ENCODE assay signal across 9 cellular contexts in genomic region chr17:45311406-45311761, GRCh38. TPM values are rescaled to one million over a fixed set of nuclear protein-coding genes. Genes with fewer than 3 reads are reported as not detected.
DNase-seq lines count a peak whose midpoint lies in the region; TF ChIP-seq lines count a peak whose summit lies in the region.
"Had no signal": no experiment of that assay in that cellular context is flagged by ENCODE, and none has a peak within 500 bp of the region (broad histone marks: within the 10 kb centered on the region; RNA-seq: fewer than 3 reads in every experiment).

No MANE protein-coding gene starts in this region.

- TF ChIP-seq CTCF in OCI-LY7 (conservative IDR thresholded peaks at IDR 0.05; ENCODE audit: low read length) = peak; percentile 37

- intact Hi-C loops in OCI-LY7 (cut with micrococcal nuclease; ENCODE audit: unreplicated experiment) = no loop called here

- H3K9me3 ChIP-seq in OCI-LY7 (ENCODE audit: low read length) = no peaks in the 10 kb centered on the region
- H3K9me3 ChIP-seq in esophagus (ENCODE audit: control insufficient read depth in 2 of 2, insufficient read depth in 1 of 2, low read depth in 1 of 2, low read length in 1 of 2) = no peaks in the 10 kb centered on the region
- no peaks in the 10 kb centered on the region for H3K9me3 ChIP-seq in skeletal muscle tissue (ENCODE audit: control insufficient read depth in 3 of 3, low read length in 3 of 3)

- H3K27me3 ChIP-seq in esophagus (ENCODE audit: control insufficient read depth in 1 of 2, insufficient read depth in 2 of 2, low read length in 2 of 2) (no peaks in the 10 kb centered on the region), skeletal muscle tissue (ENCODE audit: control insufficient read depth in 3 of 3, insufficient read depth in 3 of 3, low read length in 3 of 3) (no peaks in the 10 kb centered on the region)

- BruUV-seq in OCI-LY7 (replicated peaks; lab: Mats Ljungman, UMichigan) = no TSS peak

- WGBS in esophagus, 2 donors = 45 to 61% methylated on average over 4 of the region's 4 CpGs

- peaks cover 34% of the 10 kb centered on the region for H3K36me3 ChIP-seq in OCI-LY7 (ENCODE audit: insufficient read depth, low read length)
- H3K36me3 ChIP-seq in esophagus (ENCODE audit: control insufficient read depth in 2 of 2, insufficient read depth in 2 of 2, low read length in 1 of 2) = peaks cover 0 to 3% of the 10 kb centered on the region in 2 donors
- peaks cover 0 to 2% (median 0%) of the 10 kb centered on the region in 3 donors for H3K36me3 ChIP-seq in skeletal muscle tissue (ENCODE audit: control insufficient read depth in 3 of 3, insufficient read depth in 3 of 3, low read length in 3 of 3)

- no peak overlapping the region for H2AFZ ChIP-seq in OCI-LY7 (ENCODE audit: low read length)

- H3K9ac ChIP-seq in skeletal muscle tissue (ENCODE audit: low read depth in 1 of 3, low read length in 3 of 3) = peak overlapping the region; percentile 83 to 92 (median 91)

- POLR2A ChIA-PET in OCI-LY7 (lab: Charles Lee) = interaction anchor here (0.6 to 2.6 kb wide), 3 partner anchors 9 to 629 kb away, joined by 3 to 34 read pairs (median 3); no protein-coding TSS in a partner anchor

- DNase-seq in OCI-LY7 (ENCODE audit: low spot score) (no peak), mesenteric fat pad (ENCODE audit: low spot score) (no peak), SW480 (ENCODE audit: low spot score) (no peak), SKM-1 (lab: John Stamatoyannopoulos, UW; ENCODE audit: unreplicated experiment) (no peak)
- no peak for DNase-seq in stimulated activated CD4-positive, alpha-beta T cell treated with anti-CD3 and anti-CD28 coated beads, Interleukin-4, amount 100 ng/mL, for 24 hours
- DNase-seq: NCI-H1048 had no signal

- CTCF ChIA-PET in OCI-LY7 (lab: Charles Lee; ENCODE audit: unreplicated experiment) = interaction anchor here (0.9 to 1.7 kb wide), 4 partner anchors 15 to 74 kb away, joined by 3 to 8 read pairs (median 4); no protein-coding TSS in a partner anchor

- peaks cover 90% of the 10 kb centered on the region for H3K79me2 ChIP-seq in OCI-LY7 (ENCODE audit: insufficient read depth, low read depth, low read length)

- H3K4me2 ChIP-seq in OCI-LY7 (ENCODE audit: low read length) = peak overlapping the region; percentile 95

- H3K4me1 ChIP-seq in OCI-LY7 (ENCODE audit: insufficient read depth, low read length, poor library complexity, severe bottlenecking) = peaks cover 69% of the 10 kb centered on the region
- H3K4me1 ChIP-seq in esophagus (ENCODE audit: control insufficient read depth in 2 of 2, insufficient read depth in 2 of 2, low read length in 1 of 2) = peaks cover 12 to 42% of the 10 kb centered on the region in 2 donors
- H3K4me1 ChIP-seq in skeletal muscle tissue (ENCODE audit: control insufficient read depth in 3 of 3, insufficient read depth in 3 of 3, low read length in 3 of 3) = peaks cover 85 to 89% (median 86%) of the 10 kb centered on the region in 3 donors

- H3K27ac ChIP-seq in OCI-LY7 (ENCODE audit: low read depth, low read length, poor library complexity, severe bottlenecking) = peak overlapping the region; percentile 87
- peak overlapping the region; percentile 94 to 98 for H3K27ac ChIP-seq in esophagus (ENCODE audit: low read depth in 2 of 2, low read length in 1 of 2)
- peak overlapping the region; percentile 88 for H3K27ac ChIP-seq in skeletal muscle tissue (ENCODE audit: low read depth, low read length)

- H4K20me1 ChIP-seq in OCI-LY7 (ENCODE audit: insufficient read depth, low read length) = peaks cover 5% of the 10 kb centered on the region; the same call in 1 of the 2 replicates

- H3K4me3 ChIP-seq in GM08714 (ENCODE audit: low read length) (peak overlapping the region; percentile 28; the same call in 1 of the 2 replicates), OCI-LY7 (ENCODE audit: low read depth, low read length, poor library complexity, severe bottlenecking) (peak overlapping the region; percentile 84), esophagus (ENCODE audit: low read depth in 1 of 2, low read length in 2 of 2) (peak overlapping the region in 1 of 2 donors; percentile 21), skeletal muscle tissue (ENCODE audit: low read length in 3 of 3) (peak overlapping the region; percentile 60 to 74 (median 70))

- no peaks in the 10 kb centered on the region for H3K9me2 ChIP-seq in OCI-LY7 (ENCODE audit: insufficient read depth, low read length)

RNA-seq across cellular contexts. Expression of gene MAP3K14, which starts 5.4 kb away (rescaled TPM):
- total RNA-seq in OCI-LY7 (2014; rRNA removed; shearing (Covaris generic)) = 7.1 and 12.3 TPM in 2 replicates
- total RNA-seq in OCI-LY7 (2022) (21.2 and 22.8 TPM in 2 replicates), skeletal muscle tissue (1.6 TPM), mesenteric fat pad (8.7 TPM)
- 1 to 10 TPM; 8.0 to 9.2 TPM for polyA plus RNA-seq in esophagus

RNA-seq across cellular contexts. Expression of gene SPATA32, which starts 49.5 kb away (rescaled TPM):
- total RNA-seq in OCI-LY7 (2014; rRNA removed; shearing (Covaris generic)) = 0.41 TPM in 1 of 2 replicates, not detected in the other
- total RNA-seq in OCI-LY7 (2022) (0.18 TPM in 1 of 2 replicates, not detected in the other), skeletal muscle tissue (not detected), mesenteric fat pad (not detected)
- polyA plus RNA-seq in esophagus = not detected
